25 cellular contexts compared by ENCODE assay signal in the genomic region with DNA sequence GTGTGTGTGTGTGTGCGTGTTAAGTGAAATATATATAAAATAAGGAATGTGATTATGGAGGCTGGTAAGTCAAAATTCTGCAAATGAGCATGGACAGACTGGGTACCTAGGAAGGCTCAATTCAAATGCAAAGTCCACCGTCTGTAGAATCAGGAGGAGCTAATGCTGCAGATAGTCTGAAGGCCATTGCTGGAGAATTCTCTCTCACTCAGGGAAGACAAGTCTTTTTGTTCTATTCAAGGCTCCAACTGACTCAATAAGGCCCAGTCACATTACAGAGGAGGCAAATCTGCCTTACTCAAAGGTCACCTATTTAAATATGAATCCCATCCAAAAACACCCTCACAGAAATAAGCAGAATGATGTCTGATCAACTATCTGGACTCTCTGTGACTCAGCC. TPM values are rescaled to one million over a fixed set of nuclear protein-coding genes. Genes with fewer than 3 reads are reported as not detected.
"Had no signal": no experiment of that assay in that cellular context is flagged by ENCODE, and none has a peak within 500 bp of the region (broad histone marks: within the 10 kb centered on the region; RNA-seq: fewer than 3 reads in every experiment).

No MANE protein-coding gene starts in this region.

- ATAC-seq: activated T-helper 17 cell treated with anti-CD3 and anti-CD28 coated beads, Interleukin-2, amount 50 U/mL, for 72 hours; T-helper 17 cell had no signal

- H3K27ac ChIP-seq: coronary artery, PC-9 had no signal

- H2AFZ ChIP-seq: PC-9 had no signal

- H3K4me2 ChIP-seq: PC-9 had no signal

- H3K4me3 ChIP-seq: coronary artery, PC-9 had no signal

- DNase-seq: activated B cell treated with CpG ODN at 0.5 μM for 24 hours; activated CD4-positive, alpha-beta T cell treated with anti-CD3 and anti-CD28 coated beads for 1 hour; activated CD4-positive, alpha-beta T cell treated with anti-CD3 and anti-CD28 coated beads, Interleukin-2, amount 10 ng/mL, durations not matched to agents 24 days and 14 days; activated CD4-positive, alpha-beta T cell treated with anti-CD3 and anti-CD28 coated beads, Interleukin-2, amount 50 U/mL, for 48 hours; activated gamma-delta T cell; activated naive CD4-positive, alpha-beta T cell treated with anti-CD3 and anti-CD28 coated beads for 36 hours; activated T-cell treated with anti-CD3 and anti-CD28 coated beads for 4 hours; activated T-cell treated with anti-CD3 and anti-CD28 coated beads, Interleukin-2, amount 50 U/mL, for 48 hours; aorta; central memory CD4-positive, alpha-beta T cell; NCI-H1105 treated with DMSO at 0.1 percent for 48 hours; NCI-H1436 treated with DMSO at 0.1 percent for 48 hours; NCI-H187; NCI-H2081; NCI-H446; NCI-H524; PC-9; SHP77 treated with DMSO at 0.1 percent for 48 hours; T-helper 17 cell; T-helper 9 cell had no signal

RNA-seq across cellular contexts. Expression of a gene that starts 0.8 kb away (rescaled TPM):
- total RNA-seq: activated B cell treated with CpG ODN at 0.5 μM for 24 hours; activated CD4-positive, alpha-beta T cell treated with anti-CD3 and anti-CD28 coated beads, Interleukin-2, amount 10 ng/mL, durations not matched to agents 24 days and 14 days; activated CD8-positive, alpha-beta memory T cell treated with anti-CD3 and anti-CD28 coated beads for 36 hours; activated naive CD4-positive, alpha-beta T cell treated with anti-CD3 and anti-CD28 coated beads for 36 hours; activated T-helper 17 cell treated with anti-CD3 and anti-CD28 coated beads, Interleukin-2, amount 50 U/mL, for 72 hours; aorta; bronchial epithelial cell; chondrocyte; PC-9; T-helper 17 cell had no signal
- polyA plus RNA-seq: aorta had no signal

RNA-seq across cellular contexts. Expression of a gene that starts 11.4 kb away (rescaled TPM):
- total RNA-seq: chondrocyte had no signal

RNA-seq across cellular contexts. Expression of a gene that starts 51.6 kb away (rescaled TPM):
- total RNA-seq: activated B cell treated with CpG ODN at 0.5 μM for 24 hours; activated CD4-positive, alpha-beta T cell treated with anti-CD3 and anti-CD28 coated beads, Interleukin-2, amount 10 ng/mL, durations not matched to agents 24 days and 14 days; activated CD8-positive, alpha-beta memory T cell treated with anti-CD3 and anti-CD28 coated beads for 36 hours; activated naive CD4-positive, alpha-beta T cell treated with anti-CD3 and anti-CD28 coated beads for 36 hours; activated T-helper 17 cell treated with anti-CD3 and anti-CD28 coated beads, Interleukin-2, amount 50 U/mL, for 72 hours; aorta; bronchial epithelial cell; PC-9; T-helper 17 cell had no signal
- polyA plus RNA-seq: aorta had no signal

RNA-seq across cellular contexts. Expression of a gene that starts 53.3 kb away (rescaled TPM):
- total RNA-seq: activated CD4-positive, alpha-beta T cell treated with anti-CD3 and anti-CD28 coated beads, Interleukin-2, amount 10 ng/mL, durations not matched to agents 24 days and 14 days; activated CD8-positive, alpha-beta memory T cell treated with anti-CD3 and anti-CD28 coated beads for 36 hours; activated naive CD4-positive, alpha-beta T cell treated with anti-CD3 and anti-CD28 coated beads for 36 hours; activated T-helper 17 cell treated with anti-CD3 and anti-CD28 coated beads, Interleukin-2, amount 50 U/mL, for 72 hours; bronchial epithelial cell; chondrocyte; PC-9 had no signal
- polyA plus RNA-seq: aorta had no signal
